In the genomic region with DNA sequence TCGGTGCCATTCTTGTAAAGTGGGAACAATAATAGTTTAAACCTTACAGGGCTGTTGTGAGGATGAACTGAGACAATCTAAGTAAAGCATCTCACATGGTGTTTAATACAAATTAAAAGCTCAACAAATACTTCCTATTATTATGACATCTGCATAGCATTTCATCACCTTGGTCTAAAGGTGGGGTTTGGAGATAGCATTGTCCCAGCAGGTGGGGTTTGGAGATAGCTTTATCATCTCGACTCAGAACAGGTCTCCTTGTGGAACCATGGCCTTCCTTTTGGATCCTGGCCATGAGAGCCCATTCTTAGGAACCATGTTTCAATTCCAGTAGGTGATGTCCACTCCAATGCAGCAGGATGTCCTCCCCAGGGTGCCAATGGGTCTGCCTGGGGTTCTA, we compare ENCODE assay signal across 10 cellular contexts. TPM values are rescaled to one million over a fixed set of nuclear protein-coding genes. Genes with fewer than 3 reads are reported as not detected.
"Had no signal": no experiment of that assay in that cellular context is flagged by ENCODE, and none has a peak within 500 bp of the region (broad histone marks: within the 10 kb centered on the region; RNA-seq: fewer than 3 reads in every experiment).

No MANE protein-coding gene starts in this region.

- H3K27me3 Mint-ChIP-seq: IgD-negative memory B cell had no signal

- H3K4me3 Mint-ChIP-seq: IgD-negative memory B cell had no signal

- H3K4me2 ChIP-seq: KMS-11 had no signal

- H3K36me3 Mint-ChIP-seq: IgD-negative memory B cell had no signal

- FAIRE-seq: HTR-8/SVneo had no signal

- H3K9ac ChIP-seq: KMS-11 had no signal

- H3K27ac ChIP-seq: HL-60, KMS-11 had no signal

- DNase-seq: IMR-90, Karpas-422, KBM-7, KG1 had no signal

- H3K4me1 Mint-ChIP-seq: IgD-negative memory B cell had no signal

- H3K27ac Mint-ChIP-seq: IgD-negative memory B cell had no signal

RNA-seq across cellular contexts. Expression of a gene that starts 20.6 kb away (rescaled TPM):
- total RNA-seq: HT-29, HT1080, IMR-90 had no signal
- polyA plus RNA-seq: IgD-negative memory B cell, IMR-90 had no signal
